19 cellular contexts compared by ENCODE assay signal in the genomic region with DNA sequence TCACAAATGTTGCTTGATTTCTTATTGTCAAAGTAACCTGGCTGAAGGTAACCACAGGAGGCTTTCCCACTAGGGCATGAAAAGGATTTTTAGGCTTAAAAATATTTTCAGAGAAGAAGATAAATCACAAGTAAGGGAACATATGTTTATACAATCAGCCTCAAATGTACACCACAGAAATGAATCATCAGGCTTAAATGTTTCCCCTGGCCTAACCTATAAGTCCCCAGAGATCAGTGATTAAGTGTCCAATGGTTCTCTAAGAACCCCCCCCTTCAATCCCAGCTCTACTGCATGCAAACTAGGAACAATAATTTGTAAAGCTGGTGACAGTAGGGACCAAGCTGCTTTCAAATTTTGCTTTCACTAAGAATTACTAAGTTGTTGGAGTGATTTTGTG.
A peak's percentile ranks its signal among the peaks of the same experiment; 100 is the strongest.
DNase-seq lines count a peak whose midpoint lies in the region; ATAC-seq, FAIRE-seq and TF ChIP-seq lines count a peak whose summit lies in the region.
"Had no signal": no experiment of that assay in that cellular context is flagged by ENCODE, and none has a peak within 500 bp of the region (broad histone marks: within the 10 kb centered on the region; RNA-seq: fewer than 3 reads in every experiment).

No MANE protein-coding gene starts in this region.

- H3F3A ChIP-seq in SK-N-SH (replicated peaks; ENCODE audit: insufficient read depth), result peaks cover 3% of the 10 kb centered on the region

- no peaks in the 10 kb centered on the region for H3K4me1 ChIP-seq in SK-N-SH (ENCODE audit: control insufficient read depth in 1 of 2, insufficient read depth in 2 of 2, low read depth in 1 of 2, low read length in 1 of 2)

- H3K4me3 ChIP-seq in SK-N-SH (ENCODE audit: low read depth in 2 of 2, low read length in 1 of 2), result no peak overlapping the region
- no peak overlapping the region for H3K4me3 ChIP-seq in astrocyte of the cerebellum (ENCODE audit: low read depth, low read length)
- H3K4me3 ChIP-seq in fibroblast of pulmonary artery (replicated peaks; ENCODE audit: low read depth, low read length), result no peak overlapping the region
- H3K4me3 ChIP-seq: GM23248, SK-N-MC had no signal

- ATAC-seq in SK-N-SH treated with all-trans-retinoic acid at 6 μM for 48 hours, result no peak
- no peak for ATAC-seq in stimulated activated naive CD8-positive, alpha-beta T cell treated with anti-CD3 and anti-CD28 coated beads, Interleukin-15, Interleukin-2, amounts not matched to agents 100 U/mL and 50 U/mL, for 24 hours
- ATAC-seq: Right ventricle myocardium inferior had no signal

- FAIRE-seq in urothelium cell line (lab: Jason Lieb, UNC), result no peak
- FAIRE-seq: RCC 7860 had no signal

- H3K79me2 ChIP-seq in SK-N-SH (ENCODE audit: insufficient read depth), result no peaks in the 10 kb centered on the region

- TF ChIP-seq EP300 in SK-N-SH (IDR thresholded peaks at IDR 0.05; ENCODE audit: borderline replicate concordance in 1 of 2, low read depth in 1 of 2, low read length in 1 of 2), result no peak

- no peak overlapping the region for H2AFZ ChIP-seq in SK-N-SH (ENCODE audit: low read depth)
- H2AFZ ChIP-seq: GM23248 had no signal

- H3K9me3 ChIP-seq in SK-N-SH, result no peaks in the 10 kb centered on the region; the same call in 1 of the 2 replicates

- in situ Hi-C loops in astrocyte of the cerebellum (cut with HindIII; ENCODE audit: low sequenced_read_pairs), result no loop called here

- POLR2A ChIA-PET in SK-N-SH (lab: Yijun Ruan, JAX), result no interaction called here

- TF ChIP-seq RAD21 in SK-N-SH (IDR thresholded peaks at IDR 0.05; ENCODE audit: low read length), result no peak

- no peak overlapping the region for H3K9ac ChIP-seq in SK-N-SH
- H3K9ac ChIP-seq: GM23248 had no signal

- CTCF ChIA-PET in SK-N-SH (lab: Yijun Ruan, JAX), result no interaction called here

- H3K27me3 ChIP-seq in SK-N-SH (ENCODE audit: insufficient read depth), result no peaks in the 10 kb centered on the region

- H3K27ac ChIP-seq in SK-N-SH (ENCODE audit: low read depth in 2 of 2, low read length in 1 of 2), result no peak overlapping the region
- H3K27ac ChIP-seq: GM23248, SK-N-MC had no signal

- TF ChIP-seq CTCF in SK-N-SH (IDR thresholded peaks at IDR 0.05) (no peak), astrocyte of the cerebellum (IDR thresholded peaks at IDR 0.05; ENCODE audit: low read depth, low read length, missing control alignments) (no peak), fibroblast of pulmonary artery (IDR thresholded peaks at IDR 0.05; ENCODE audit: low read length, missing control alignments) (no peak)

- H3K4me2 ChIP-seq in SK-N-SH, result no peak overlapping the region

- H4K20me1 ChIP-seq in SK-N-SH (ENCODE audit: insufficient read depth), result no peaks in the 10 kb centered on the region

- DNase-seq in SK-N-SH, result no peak
- peak; percentile 72 for DNase-seq in astrocyte of the cerebellum (ENCODE audit: low read depth)
- DNase-seq in fibroblast of pulmonary artery (ENCODE audit: low read depth), result peak; percentile 7
- peak; percentile 32 for DNase-seq in urothelium cell line (ENCODE audit: low spot score)
- DNase-seq in NCI-H446 treated with DMSO at 0.1 percent for 48 hours (lab: John Stamatoyannopoulos, UW), result no peak
- no peak for DNase-seq in SIG-M5 treated with dmso at 0.1 percent for 504 hours (lab: John Stamatoyannopoulos, UW; ENCODE audit: unreplicated experiment)
- no peak for DNase-seq in stimulated activated naive CD8-positive, alpha-beta T cell treated with anti-CD3 and anti-CD28 coated beads, Interleukin-15, Interleukin-2, amounts not matched to agents 100 U/mL and 50 U/mL, for 24 hours
- DNase-seq: 8988T, DMS153, GF-D8, GM23248, HCEC 1CT, NCI-H187, NCI-H2227 treated with DMSO at 0.1 percent for 48 hours, NCI-H526 treated with DMSO at 0.1 percent for 48 hours had no signal

- no peaks in the 10 kb centered on the region for H3K9me2 ChIP-seq in SK-N-SH

- H3K36me3 ChIP-seq in SK-N-SH (replicated peaks in 1 of 2; ENCODE audit: control insufficient read depth in 1 of 2, insufficient read depth in 2 of 2, low read length in 1 of 2), result no peaks in the 10 kb centered on the region

TF ChIP-seq in SK-N-SH treated with all-trans-retinoic acid at 6 μM for 48 hours, 23 proteins besides CTCF, POLR2A, EP300 and RAD21:
- TF ChIP-seq ISL1 (CRISPR knock-in tag; IDR thresholded peaks at IDR 0.05), result 0 out of 2 replicates have a peak, but pooled peaks have one; percentile 7
- TF ChIP-seq, protein P1, sequence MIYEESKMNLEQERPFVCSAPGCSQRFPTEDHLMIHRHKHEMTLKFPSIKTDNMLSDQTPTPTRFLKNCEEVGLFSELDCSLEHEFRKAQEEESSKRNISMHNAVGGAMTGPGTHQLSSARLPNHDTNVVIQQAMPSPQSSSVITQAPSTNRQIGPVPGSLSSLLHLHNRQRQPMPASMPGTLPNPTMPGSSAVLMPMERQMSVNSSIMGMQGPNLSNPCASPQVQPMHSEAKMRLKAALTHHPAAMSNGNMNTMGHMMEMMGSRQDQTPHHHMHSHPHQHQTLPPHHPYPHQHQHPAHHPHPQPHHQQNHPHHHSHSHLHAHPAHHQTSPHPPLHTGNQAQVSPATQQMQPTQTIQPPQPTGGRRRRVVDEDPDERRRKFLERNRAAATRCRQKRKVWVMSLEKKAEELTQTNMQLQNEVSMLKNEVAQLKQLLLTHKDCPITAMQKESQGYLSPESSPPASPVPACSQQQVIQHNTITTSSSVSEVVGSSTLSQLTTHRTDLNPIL (CRISPR knock-in tag; IDR thresholded peaks at IDR 0.05; ENCODE audit: low read depth), result no peak
TF ChIP-seq in SK-N-SH treated with all-trans-retinoic acid at 6 μM for 48 hours: peak in this region for 1.

TF ChIP-seq in SK-N-SH, 30 proteins besides CTCF, POLR2A, EP300 and RAD21:
- TF ChIP-seq FOXJ3 (CRISPR knock-in tag; IDR thresholded peaks at IDR 0.05), result no peak
- no peak for TF ChIP-seq NFIC (IDR thresholded peaks at IDR 0.05; ENCODE audit: borderline replicate concordance)
- TF ChIP-seq SMC3 (IDR thresholded peaks at IDR 0.05; ENCODE audit: low read depth, low read length), result no peak
- TF ChIP-seq, protein P2, sequence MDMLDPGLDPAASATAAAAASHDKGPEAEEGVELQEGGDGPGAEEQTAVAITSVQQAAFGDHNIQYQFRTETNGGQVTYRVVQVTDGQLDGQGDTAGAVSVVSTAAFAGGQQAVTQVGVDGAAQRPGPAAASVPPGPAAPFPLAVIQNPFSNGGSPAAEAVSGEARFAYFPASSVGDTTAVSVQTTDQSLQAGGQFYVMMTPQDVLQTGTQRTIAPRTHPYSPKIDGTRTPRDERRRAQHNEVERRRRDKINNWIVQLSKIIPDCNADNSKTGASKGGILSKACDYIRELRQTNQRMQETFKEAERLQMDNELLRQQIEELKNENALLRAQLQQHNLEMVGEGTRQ (IDR thresholded peaks at IDR 0.05; ENCODE audit: borderline replicate concordance, low read depth, low read length), result no peak
- TF ChIP-seq RCOR1 (IDR thresholded peaks at IDR 0.05; ENCODE audit: low read length), result no peak
- TF ChIP-seq FOSL2 (IDR thresholded peaks at IDR 0.05; ENCODE audit: borderline replicate concordance, low read depth), result no peak
- TF ChIP-seq, protein P3, sequence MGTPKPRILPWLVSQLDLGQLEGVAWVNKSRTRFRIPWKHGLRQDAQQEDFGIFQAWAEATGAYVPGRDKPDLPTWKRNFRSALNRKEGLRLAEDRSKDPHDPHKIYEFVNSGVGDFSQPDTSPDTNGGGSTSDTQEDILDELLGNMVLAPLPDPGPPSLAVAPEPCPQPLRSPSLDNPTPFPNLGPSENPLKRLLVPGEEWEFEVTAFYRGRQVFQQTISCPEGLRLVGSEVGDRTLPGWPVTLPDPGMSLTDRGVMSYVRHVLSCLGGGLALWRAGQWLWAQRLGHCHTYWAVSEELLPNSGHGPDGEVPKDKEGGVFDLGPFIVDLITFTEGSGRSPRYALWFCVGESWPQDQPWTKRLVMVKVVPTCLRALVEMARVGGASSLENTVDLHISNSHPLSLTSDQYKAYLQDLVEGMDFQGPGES (IDR thresholded peaks at IDR 0.05; ENCODE audit: low read depth, low read length), result no peak
- TF ChIP-seq, protein P4, sequence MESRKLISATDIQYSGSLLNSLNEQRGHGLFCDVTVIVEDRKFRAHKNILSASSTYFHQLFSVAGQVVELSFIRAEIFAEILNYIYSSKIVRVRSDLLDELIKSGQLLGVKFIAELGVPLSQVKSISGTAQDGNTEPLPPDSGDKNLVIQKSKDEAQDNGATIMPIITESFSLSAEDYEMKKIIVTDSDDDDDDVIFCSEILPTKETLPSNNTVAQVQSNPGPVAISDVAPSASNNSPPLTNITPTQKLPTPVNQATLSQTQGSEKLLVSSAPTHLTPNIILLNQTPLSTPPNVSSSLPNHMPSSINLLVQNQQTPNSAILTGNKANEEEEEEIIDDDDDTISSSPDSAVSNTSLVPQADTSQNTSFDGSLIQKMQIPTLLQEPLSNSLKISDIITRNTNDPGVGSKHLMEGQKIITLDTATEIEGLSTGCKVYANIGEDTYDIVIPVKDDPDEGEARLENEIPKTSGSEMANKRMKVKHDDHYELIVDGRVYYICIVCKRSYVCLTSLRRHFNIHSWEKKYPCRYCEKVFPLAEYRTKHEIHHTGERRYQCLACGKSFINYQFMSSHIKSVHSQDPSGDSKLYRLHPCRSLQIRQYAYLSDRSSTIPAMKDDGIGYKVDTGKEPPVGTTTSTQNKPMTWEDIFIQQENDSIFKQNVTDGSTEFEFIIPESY (IDR thresholded peaks at IDR 0.05; ENCODE audit: borderline replicate concordance, low read depth), result no peak
- no peak for TF ChIP-seq GABPA (IDR thresholded peaks at IDR 0.05; ENCODE audit: low read depth)
- no peak for TF ChIP-seq SIN3A (IDR thresholded peaks at IDR 0.05; ENCODE audit: borderline replicate concordance, low read depth, low read length)
- no peak for TF ChIP-seq MXI1 (IDR thresholded peaks at IDR 0.05; ENCODE audit: low read depth, low read length)
- TF ChIP-seq JUND (IDR thresholded peaks at IDR 0.05), result no peak
- TF ChIP-seq, protein P5, sequence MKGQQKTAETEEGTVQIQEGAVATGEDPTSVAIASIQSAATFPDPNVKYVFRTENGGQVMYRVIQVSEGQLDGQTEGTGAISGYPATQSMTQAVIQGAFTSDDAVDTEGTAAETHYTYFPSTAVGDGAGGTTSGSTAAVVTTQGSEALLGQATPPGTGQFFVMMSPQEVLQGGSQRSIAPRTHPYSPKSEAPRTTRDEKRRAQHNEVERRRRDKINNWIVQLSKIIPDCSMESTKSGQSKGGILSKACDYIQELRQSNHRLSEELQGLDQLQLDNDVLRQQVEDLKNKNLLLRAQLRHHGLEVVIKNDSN (IDR thresholded peaks at IDR 0.05; ENCODE audit: borderline replicate concordance, low read depth), result no peak

Comparison
In these comparisons a context has a peak if more than half of its experiments do, and no peak if none do; other contexts are left out.
1. DNase-seq: peak in astrocyte of the cerebellum (single experiment), fibroblast of pulmonary artery (single experiment) and urothelium cell line (single experiment); none in SK-N-SH (single experiment), NCI-H446 treated with DMSO at 0.1 percent for 48 hours (single experiment), SIG-M5 treated with dmso at 0.1 percent for 504 hours (single experiment) and stimulated activated naive CD8-positive, alpha-beta T cell treated with anti-CD3 and anti-CD28 coated beads, Interleukin-15, Interleukin-2, amounts not matched to agents 100 U/mL and 50 U/mL, for 24 hours (single experiment).